In the genomic region with DNA sequence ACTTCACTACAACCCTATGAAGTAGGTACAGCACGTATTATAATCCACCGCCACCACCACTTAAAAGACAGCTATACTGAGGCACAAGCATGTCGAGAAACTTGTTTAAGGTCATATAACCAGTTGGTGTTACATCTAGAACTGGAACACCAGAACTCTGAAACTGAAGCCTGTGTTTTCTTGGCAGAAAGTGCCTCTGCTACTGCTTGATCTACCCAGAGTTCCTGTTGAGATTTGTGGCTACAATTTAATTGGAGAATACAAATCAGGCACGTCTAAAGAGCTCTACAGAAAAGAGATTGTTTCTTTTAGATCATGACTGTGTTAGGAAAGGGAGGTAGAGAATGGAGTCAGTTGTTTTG, we compare ENCODE assay signal across 15 cellular contexts. TPM values are rescaled to one million over a fixed set of nuclear protein-coding genes. Genes with fewer than 3 reads are reported as not detected.
DNase-seq lines count a peak whose midpoint lies in the region; ATAC-seq, FAIRE-seq and TF ChIP-seq lines count a peak whose summit lies in the region.
"Had no signal": no experiment of that assay in that cellular context is flagged by ENCODE, and none has a peak within 500 bp of the region (broad histone marks: within the 10 kb centered on the region; RNA-seq: fewer than 3 reads in every experiment).

No MANE protein-coding gene starts in this region.

- H3K79me2 ChIP-seq in GM12878 (ENCODE audit: control insufficient read depth, insufficient read depth, low read length), result no peaks in the 10 kb centered on the region

- intact Hi-C loops in GM12878 (cut with micrococcal nuclease; ENCODE audit: unreplicated experiment), result loop anchor here (10.0 kb wide), 1 partner anchor 119 kb away; no protein-coding TSS in a partner anchor
- intact Hi-C loops in left colon (cut with DNase I, micrococcal nuclease), result no loop called here

- SMC1A ChIA-PET in GM12878 (lab: Charles Lee; ENCODE audit: uncharacterized antibody, unreplicated experiment), result interaction anchor here (0.6 to 2.0 kb wide), 6 partner anchors 10 to 102 kb away, joined by 3 to 7 read pairs (median 4); no protein-coding TSS in a partner anchor

- WGBS in GM12878 (ENCODE audit: insufficient coverage, insufficient replicate concordance, low lambda C conversion rate, missing lambda C conversion rate), result 67% methylated on average over 4 of the region's 4 CpGs

- H3K27me3 ChIP-seq in HUES48 (ENCODE audit: control insufficient read depth, insufficient read depth, low read length) (peaks cover 12% of the 10 kb centered on the region), GM12878 (replicated peaks in 1 of 2; ENCODE audit: control insufficient read depth in 2 of 2, insufficient read depth in 2 of 2, low read length in 1 of 2) (no peaks in the 10 kb centered on the region)
- H3K27me3 ChIP-seq: MG63 had no signal

- TF ChIP-seq POLR2A in GM12878 (IDR thresholded peaks at IDR 0.05; ENCODE audit: low read depth, low read length), result no peak

- H3K36me3 ChIP-seq in HUES48 (ENCODE audit: control insufficient read depth, insufficient read depth, low read length) (no peaks in the 10 kb centered on the region), GM12878 (ENCODE audit: control insufficient read depth in 2 of 2, insufficient read depth in 2 of 2, low read length in 1 of 2) (no peaks in the 10 kb centered on the region)
- H3K36me3 ChIP-seq: MG63 had no signal

- TF ChIP-seq CTCF in GM12878 (IDR thresholded peaks at IDR 0.05 in 2 of 3, conservative IDR thresholded peaks at IDR 0.05 in 1 of 3; ENCODE audit: control insufficient read depth in 2 of 3, extremely low read depth in 1 of 3, insufficient read depth in 1 of 3, low read depth in 3 of 3, low read length in 3 of 3), result no peak

- no peaks in the 10 kb centered on the region for H4K20me1 ChIP-seq in GM12878 (ENCODE audit: control insufficient read depth, insufficient read depth)

- H3K4me2 ChIP-seq in GM12878 (ENCODE audit: control insufficient read depth, insufficient read depth), result peak overlapping the region; percentile 31; the same call in 1 of the 2 replicates

- ATAC-seq in GM12878 (no peak), left colon (peak; percentile 34), GM18498 (IDR thresholded peaks at IDR 0.05; ENCODE audit: unreplicated experiment) (no peak), GM21360 (IDR thresholded peaks at IDR 0.05; ENCODE audit: unreplicated experiment) (no peak)
- ATAC-seq: right cardiac atrium had no signal

- no peaks in the 10 kb centered on the region for H3K9me3 ChIP-seq in HUES48 (ENCODE audit: control insufficient read depth, insufficient read depth, low read length)
- H3K9me3 ChIP-seq in GM12878 (replicated peaks; ENCODE audit: control insufficient read depth, insufficient read depth, low read length), result no peaks in the 10 kb centered on the region
- H3K9me3 ChIP-seq: MG63 had no signal

- RAD21 ChIA-PET in GM12878 (lab: Charles Lee; ENCODE audit: unreplicated experiment), result interaction anchor here (0.8 to 1.3 kb wide), 3 partner anchors 25 to 120 kb away, joined by 3 to 4 read pairs (median 3); no protein-coding TSS in a partner anchor

- no TSS peak for BruUV-seq in GM12878 (replicated peaks; lab: Mats Ljungman, UMichigan)

- in situ Hi-C loops in GM12878 (cut with MboI), result no loop called here

- CTCF ChIA-PET in GM12878 (lab: Yijun Ruan, JAX), result interaction anchor here (1.4 to 1.6 kb wide), 2 partner anchors 27 to 46 kb away, joined by 4 read pairs; no protein-coding TSS in a partner anchor

- POLR2A ChIA-PET in GM12878 (lab: Charles Lee), result interaction anchor here (0.8 kb wide), 1 partner anchor 513 kb away, joined by 3 read pairs; no protein-coding TSS in a partner anchor

- DNase-seq in GM12878 (ENCODE audit: low read depth, low spot score), result no peak
- no peak for DNase-seq in left colon
- peak; percentile 75 for DNase-seq in superior temporal gyrus (ENCODE audit: extremely low spot score)
- no peak for DNase-seq in ecto neural progenitor cell (ENCODE audit: low spot score)
- DNase-seq: activated CD4-positive, alpha-beta T cell treated with anti-CD3 and anti-CD28 coated beads, Interleukin-2, amount 50 U/mL, for 48 hours; activated effector memory CD4-positive, alpha-beta T cell treated with Interleukin-2 at 50 U/mL for 16 hours; erythroblast; MG63; NCI-H2171 treated with DMSO at 0.1 percent for 48 hours; right cardiac atrium; T-helper 1 cell had no signal

- no peak for FAIRE-seq in GM12878 (lab: Jason Lieb, UNC)
- FAIRE-seq: bronchial epithelial cell had no signal

- no peak overlapping the region for H3K4me3 ChIP-seq in HUES48 (ENCODE audit: low read depth, low read length)
- H3K4me3 ChIP-seq in GM12878, result no peak overlapping the region
- H3K4me3 ChIP-seq: MG63 had no signal

- no peak for TF ChIP-seq RAD21 in GM12878 (IDR thresholded peaks at IDR 0.05; ENCODE audit: insufficient read depth, low read depth, low read length)

- H3K27ac ChIP-seq in HUES48 (ENCODE audit: low read depth, low read length) (peak overlapping the region; percentile 84), GM12878 (ENCODE audit: control insufficient read depth, insufficient read depth) (no peak overlapping the region)

- peaks cover 41% of the 10 kb centered on the region for H3K4me1 ChIP-seq in HUES48 (ENCODE audit: control insufficient read depth, insufficient read depth, low read length)
- H3K4me1 ChIP-seq in GM12878 (ENCODE audit: control insufficient read depth, insufficient read depth, low read length), result peaks cover 18% of the 10 kb centered on the region

- peak overlapping the region; percentile 45 for H2AFZ ChIP-seq in GM12878 (ENCODE audit: control insufficient read depth, low read depth, low read length)

- TF ChIP-seq EP300 in GM12878 (IDR thresholded peaks at IDR 0.05; ENCODE audit: borderline replicate concordance in 1 of 2, control insufficient read depth in 1 of 2, low read depth in 2 of 2, low read length in 2 of 2), result no peak

- no peak overlapping the region for H3K9ac ChIP-seq in HUES48 (ENCODE audit: low read depth, low read length)
- H3K9ac ChIP-seq in GM12878 (ENCODE audit: control insufficient read depth, insufficient read depth, low read length), result no peak overlapping the region

TF ChIP-seq in GM12878, 131 proteins besides CTCF, POLR2A, EP300 and RAD21:
- TF ChIP-seq ETV6 (conservative IDR thresholded peaks at IDR 0.05 in 1 of 2, IDR thresholded peaks at IDR 0.05 in 1 of 2; ENCODE audit: borderline replicate concordance in 1 of 2, low read depth in 1 of 2) (no peak), PBX3 (IDR thresholded peaks at IDR 0.05; ENCODE audit: insufficient replicate concordance, low read depth, low read length) (no peak)

RNA-seq across cellular contexts. Expression of gene ADD3, which starts 4.3 kb away (rescaled TPM):
- 347 and 446 TPM in 2 replicates for total RNA-seq in GM12878 (2013; cell fraction: nucleolus; rRNA removed)
- total RNA-seq in GM12878 (2014; rRNA removed), result 77.9 and 85.0 TPM in 2 replicates
- total RNA-seq in GM12878 (2014; rRNA removed; fragmentation: Illumina TruSeq; extraction: Trizol), result 90.1 and 101 TPM in 2 replicates
- 52.8 and 56.1 TPM in 2 replicates for total RNA-seq in GM12878 (2021)
- 32.4 TPM for polyA plus RNA-seq in GM12878 (2011; ENCODE audit: low read depth)
- polyA plus RNA-seq in GM12878 (2011; rRNA removed), result 127 and 194 TPM in 2 replicates
- polyA plus RNA-seq in GM12878 (2011; cell fraction: cytosol; rRNA removed), result 43.0 and 68.9 TPM in 2 replicates
- 106 and 146 TPM in 2 replicates for polyA plus RNA-seq in GM12878 (2011; cell fraction: nucleus; rRNA removed)
- 30.8 and 46.9 TPM in 2 replicates for polyA plus RNA-seq in GM12878 (2012)
- 129 and 199 TPM in 2 replicates for polyA plus RNA-seq in GM12878 (2014; fragmentation: Illumina TruSeq; extraction: Trizol)
- 10 to 100 TPM; 27.3 to 28.5 TPM for polyA plus RNA-seq in GM12878 (2014; fragmentation: Nextera tagmentation; extraction: Ambion mirVana)
- 45.4 and 69.6 TPM in 2 replicates for polyA plus RNA-seq in GM12878 (2014; rRNA removed)
- 10 to 100 TPM; 60.4 to 66.0 TPM for polyA plus RNA-seq in GM12878 (2016; fragmentation: Nextera tagmentation; extraction: Ambion mirVana)
- polyA minus RNA-seq in GM12878 (2011; rRNA and poly(A)+ RNA removed), result 81.3 and 138 TPM in 2 replicates
- 37.7 and 46.4 TPM in 2 replicates for polyA minus RNA-seq in GM12878 (2011; cell fraction: cytosol; rRNA and poly(A)+ RNA removed)
- 61.5 and 80.8 TPM in 2 replicates for polyA minus RNA-seq in GM12878 (2011; cell fraction: nucleus; rRNA and poly(A)+ RNA removed)
- total RNA-seq in left colon, result 100 to 1,000 TPM; 139 to 143 TPM
